In the genomic region with DNA sequence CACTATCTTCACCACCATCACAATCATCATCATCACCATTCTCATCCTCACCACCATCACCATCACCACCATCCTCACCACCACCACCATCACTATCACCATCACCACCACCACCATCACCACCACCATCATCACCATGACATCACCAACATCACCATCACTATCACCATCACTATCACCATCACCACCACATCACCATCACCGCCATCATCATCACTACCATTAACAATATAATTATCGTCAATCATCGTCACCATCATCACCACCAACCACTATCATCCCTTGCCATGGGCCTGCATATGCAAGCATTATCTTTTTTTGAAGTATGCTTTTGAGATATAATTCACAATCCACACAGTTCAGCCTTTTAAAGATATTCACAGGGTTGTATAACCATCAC, we compare ENCODE assay signal across 21 cellular contexts. TPM values are rescaled to one million over a fixed set of nuclear protein-coding genes. Genes with fewer than 3 reads are reported as not detected.
"Had no signal": no experiment of that assay in that cellular context is flagged by ENCODE, and none has a peak within 500 bp of the region (broad histone marks: within the 10 kb centered on the region; RNA-seq: fewer than 3 reads in every experiment).

No MANE protein-coding gene starts in this region.

- H3K9me3 Mint-ChIP-seq: activated naive CD4-positive, alpha-beta T cell treated with anti-CD3 and anti-CD28 coated beads, Interleukin-2, amount 50 U/mL, for 24 hours had no signal

- H3K27me3 Mint-ChIP-seq: activated naive CD4-positive, alpha-beta T cell treated with anti-CD3 and anti-CD28 coated beads, Interleukin-2, amount 50 U/mL, for 24 hours; activated T-cell treated with anti-CD3 and anti-CD28 coated beads, Interleukin-2, amount 50 U/mL, for 24 hours; naive thymus-derived CD4-positive, alpha-beta T cell had no signal

- ATAC-seq: body of pancreas; left lung; mucosa of descending colon; naive thymus-derived CD4-positive, alpha-beta T cell; stimulated activated naive CD8-positive, alpha-beta T cell treated with anti-CD3 and anti-CD28 coated beads, Interleukin-15, Interleukin-2, amounts not matched to agents 100 U/mL and 50 U/mL, for 24 hours had no signal

- DNase-seq: activated CD4-positive, CD25-positive, alpha-beta regulatory T cell treated with anti-CD3 and anti-CD28 coated beads, Interleukin-2, amount 50 U/mL, for 72 hours; activated effector memory CD4-positive, alpha-beta T cell treated with anti-CD3 and anti-CD28 coated beads, Interleukin-2, amount 50 U/mL, for 16 hours; activated T-cell treated with anti-CD3 and anti-CD28 coated beads, Interleukin-2, amount 50 U/mL, for 24 hours; amygdala; body of pancreas; caudate nucleus; colonic mucosa; hippocampal formation; mammary epithelial cell; mucosa of descending colon; naive thymus-derived CD4-positive, alpha-beta T cell; occipital lobe; stimulated activated CD4-positive, alpha-beta T cell treated with anti-CD3 and anti-CD28 coated beads, Interleukin-4, amount 100 ng/mL, for 4 hours; stimulated activated CD8-positive, alpha-beta memory T cell treated with anti-CD3 and anti-CD28 coated beads, Interleukin-4, amount 100 ng/mL, for 48 hours; stimulated activated naive CD8-positive, alpha-beta T cell treated with anti-CD3 and anti-CD28 coated beads, Interleukin-15, Interleukin-2, amounts not matched to agents 100 U/mL and 50 U/mL, for 24 hours; T-helper 9 cell; upper lobe of right lung had no signal

- H3K27ac Mint-ChIP-seq: activated naive CD4-positive, alpha-beta T cell treated with anti-CD3 and anti-CD28 coated beads, Interleukin-2, amount 50 U/mL, for 24 hours; activated T-cell treated with anti-CD3 and anti-CD28 coated beads, Interleukin-2, amount 50 U/mL, for 24 hours had no signal

- H3K4me3 Mint-ChIP-seq: activated naive CD4-positive, alpha-beta T cell treated with anti-CD3 and anti-CD28 coated beads, Interleukin-2, amount 50 U/mL, for 24 hours; activated T-cell treated with anti-CD3 and anti-CD28 coated beads, Interleukin-2, amount 50 U/mL, for 24 hours; naive thymus-derived CD4-positive, alpha-beta T cell had no signal

- FAIRE-seq: kidney had no signal

RNA-seq across cellular contexts. Expression of a gene that starts 57.1 kb away (rescaled TPM):
- total RNA-seq: temporal lobe, upper lobe of right lung had no signal
